1 cellular context compared by ENCODE assay signal in the genomic region with DNA sequence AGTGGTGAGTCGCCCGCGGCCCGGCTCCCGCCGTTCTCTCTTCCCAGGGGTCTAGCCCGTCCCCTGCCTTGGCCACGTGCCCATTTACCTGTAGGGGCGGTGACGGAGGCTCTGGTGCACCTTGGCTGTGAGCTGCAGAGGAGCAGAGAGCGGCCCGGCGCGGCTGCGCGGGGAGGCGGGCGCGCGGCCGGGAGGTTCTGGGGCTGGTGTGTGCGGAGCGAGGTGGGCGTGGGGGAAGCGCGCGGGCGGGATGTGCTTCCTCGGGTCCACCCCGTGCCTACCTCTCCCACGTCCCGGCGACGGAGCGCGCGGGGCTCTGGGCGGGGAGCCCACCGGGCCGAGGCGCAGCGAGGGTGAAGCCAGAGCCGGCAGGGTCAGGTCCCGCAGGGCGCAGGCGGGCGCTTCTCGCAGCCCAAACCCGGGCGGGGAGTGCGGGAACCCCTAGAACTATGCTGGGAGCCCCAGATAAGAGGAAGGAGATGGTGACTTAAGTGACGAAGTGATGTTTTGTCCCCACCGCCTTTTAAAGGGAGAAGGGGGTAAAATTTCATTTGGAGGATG.
TF ChIP-seq lines count a peak whose summit lies in the region.

No MANE protein-coding gene starts in this region.

TF ChIP-seq in IMR-90, 13 proteins besides CTCF, POLR2A, EP300 and RAD21:
- TF ChIP-seq, protein P1, sequence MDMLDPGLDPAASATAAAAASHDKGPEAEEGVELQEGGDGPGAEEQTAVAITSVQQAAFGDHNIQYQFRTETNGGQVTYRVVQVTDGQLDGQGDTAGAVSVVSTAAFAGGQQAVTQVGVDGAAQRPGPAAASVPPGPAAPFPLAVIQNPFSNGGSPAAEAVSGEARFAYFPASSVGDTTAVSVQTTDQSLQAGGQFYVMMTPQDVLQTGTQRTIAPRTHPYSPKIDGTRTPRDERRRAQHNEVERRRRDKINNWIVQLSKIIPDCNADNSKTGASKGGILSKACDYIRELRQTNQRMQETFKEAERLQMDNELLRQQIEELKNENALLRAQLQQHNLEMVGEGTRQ (IDR thresholded peaks at IDR 0.05; ENCODE audit: low read depth, low read length) = no peak
- TF ChIP-seq FOS (IDR thresholded peaks at IDR 0.05; ENCODE audit: low read depth, low read length) (no peak), BHLHE40 (IDR thresholded peaks at IDR 0.05; ENCODE audit: low read depth, low read length) (no peak), MAZ (IDR thresholded peaks at IDR 0.05; ENCODE audit: borderline replicate concordance, low read depth, low read length) (no peak), NFE2L2 (IDR thresholded peaks at IDR 0.05; ENCODE audit: low read depth, low read length) (no peak), MXI1 (IDR thresholded peaks at IDR 0.05; ENCODE audit: borderline replicate concordance, low read depth, low read length) (no peak), MAFK (IDR thresholded peaks at IDR 0.05; ENCODE audit: low read depth, low read length) (no peak), SMC3 (IDR thresholded peaks at IDR 0.05; ENCODE audit: low read depth, low read length) (no peak), CHD1 (IDR thresholded peaks at IDR 0.05; ENCODE audit: low read depth, low read length) (no peak), RFX5 (IDR thresholded peaks at IDR 0.05; ENCODE audit: low read depth, low read length) (no peak), CEBPB (IDR thresholded peaks at IDR 0.05; ENCODE audit: low read depth, low read length) (no peak), RCOR1 (IDR thresholded peaks at IDR 0.05; ENCODE audit: insufficient replicate concordance, low read length) (no peak)
- TF ChIP-seq, protein P2, sequence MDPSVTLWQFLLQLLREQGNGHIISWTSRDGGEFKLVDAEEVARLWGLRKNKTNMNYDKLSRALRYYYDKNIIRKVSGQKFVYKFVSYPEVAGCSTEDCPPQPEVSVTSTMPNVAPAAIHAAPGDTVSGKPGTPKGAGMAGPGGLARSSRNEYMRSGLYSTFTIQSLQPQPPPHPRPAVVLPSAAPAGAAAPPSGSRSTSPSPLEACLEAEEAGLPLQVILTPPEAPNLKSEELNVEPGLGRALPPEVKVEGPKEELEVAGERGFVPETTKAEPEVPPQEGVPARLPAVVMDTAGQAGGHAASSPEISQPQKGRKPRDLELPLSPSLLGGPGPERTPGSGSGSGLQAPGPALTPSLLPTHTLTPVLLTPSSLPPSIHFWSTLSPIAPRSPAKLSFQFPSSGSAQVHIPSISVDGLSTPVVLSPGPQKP (IDR thresholded peaks at IDR 0.05; ENCODE audit: borderline replicate concordance, low read depth, low read length) = no peak
